ENCODE assay signal across 8 cellular contexts in genomic region chr10:45000764-45001381, GRCh38.
DNase-seq lines count a peak whose midpoint lies in the region; ATAC-seq lines count a peak whose summit lies in the region.

TSS of gene ZNF22 (plus strand) at chr10:45000923. CDS start at chr10:45003369, 2,446 bp downstream.

- DNase-seq in DMS 273 (lab: John Stamatoyannopoulos, UW; ENCODE audit: unreplicated experiment) (peak; percentile 56), DMS 273 treated with DMSO at 0.1 percent for 48 hours (lab: John Stamatoyannopoulos, UW) (no peak), NCI-H1105 (lab: John Stamatoyannopoulos, UW) (peak; percentile 27), left kidney (ENCODE audit: low read depth, low spot score) (peak; percentile 94)
- peak; percentile 41 for DNase-seq in activated CD4-positive, alpha-beta T cell treated with anti-CD3 and anti-CD28 coated beads for 24 hours (ENCODE audit: low read depth in 2 of 2)
- peak; percentile 67 for DNase-seq in stimulated activated CD4-positive, alpha-beta T cell treated with anti-CD3 and anti-CD28 coated beads, Interleukin-4, amount 100 ng/mL, for 1 hour

- peak within 1 kb of the TSS; percentile 80 for H3K27ac ChIP-seq in cingulate gyrus (ENCODE audit: low read depth, low read length)

- ATAC-seq in HG02642 (IDR thresholded peaks at IDR 0.05; ENCODE audit: poor library complexity, unreplicated experiment) = peak; percentile 79
